In genomic region chr17:78494961-78495330, GRCh38 we compare ENCODE assay signal across 25 cellular contexts.
"Had no signal": no experiment of that assay in that cellular context is flagged by ENCODE, and none has a peak within 500 bp of the region (broad histone marks: within the 10 kb centered on the region; RNA-seq: fewer than 3 reads in every experiment).

No MANE protein-coding gene starts in this region.

- DNase-seq: activated B cell treated with CpG ODN at 0.5 μM for 24 hours; activated CD4-positive, alpha-beta T cell treated with anti-CD3 and anti-CD28 coated beads for 48 hours; activated CD4-positive, alpha-beta T cell treated with anti-CD3 and anti-CD28 coated beads, Interleukin-2, amount 50 U/mL, for 1 hour; activated CD4-positive, alpha-beta T cell treated with anti-CD3 and anti-CD28 coated beads, Interleukin-2, amount 50 U/mL, for 48 hours; activated CD8-positive, alpha-beta memory T cell treated with anti-CD3 and anti-CD28 coated beads for 24 hours; activated CD8-positive, alpha-beta T cell treated with anti-CD3 and anti-CD28 coated beads for 36 hours; activated gamma-delta T cell; activated naive CD4-positive, alpha-beta T cell; activated naive CD4-positive, alpha-beta T cell treated with anti-CD3 and anti-CD28 coated beads, Interleukin-2, amount 10 ng/mL, durations not matched to agents 7 days and 5 days; activated naive CD8-positive, alpha-beta T cell treated with anti-CD3 and anti-CD28 coated beads, Interleukin-2, amount 10 ng/mL, durations not matched to agents 7 days and 5 days; activated T-cell treated with anti-CD3 and anti-CD28 coated beads, Interleukin-2, amount 50 U/mL, for 4 hours; brain microvascular endothelial cell; effector CD4-positive, alpha-beta T cell; effector memory CD8-positive, alpha-beta T cell; erythroblast; foreskin keratinocyte; gastrocnemius medialis; glutamatergic neuron; heart left ventricle; T-helper 1 cell; T-helper 17 cell; T1000; WERI-Rb-1 had no signal

- H3K4me1 ChIP-seq: foreskin keratinocyte, gastrocnemius medialis had no signal

- H3K36me3 ChIP-seq: brain microvascular endothelial cell, esophagus muscularis mucosa, gastrocnemius medialis, heart left ventricle, WERI-Rb-1 had no signal

- H3K27ac ChIP-seq: brain microvascular endothelial cell, coronary artery, esophagus muscularis mucosa, foreskin keratinocyte, gastrocnemius medialis, WERI-Rb-1 had no signal

- H3K9me3 ChIP-seq: esophagus muscularis mucosa, gastrocnemius medialis, heart left ventricle had no signal

- H3K27me3 ChIP-seq: brain microvascular endothelial cell, foreskin keratinocyte, heart left ventricle had no signal

- H3K4me3 ChIP-seq: coronary artery, esophagus muscularis mucosa, gastrocnemius medialis, heart left ventricle had no signal
